Comparison of ENCODE assay signal across 8 cellular contexts in genomic region chr6:45741437-45742166, GRCh38.
DNase-seq lines count a peak whose midpoint lies in the region; ATAC-seq, FAIRE-seq and TF ChIP-seq lines count a peak whose summit lies in the region.

No MANE protein-coding gene starts in this region.

- no peaks in the 10 kb centered on the region for H3K9me1 ChIP-seq in K562 (ENCODE audit: control insufficient read depth, insufficient read depth, low read length)

- no peaks in the 10 kb centered on the region for H3K36me3 Mint-ChIP-seq in CD4-positive, alpha-beta T cell (ENCODE audit: low read depth)

- H3K4me3 ChIP-seq in AG10803 (ENCODE audit: low read length) = peak overlapping the region; percentile 25
- no peak overlapping the region for H3K4me3 ChIP-seq in K562
- H3K4me3 ChIP-seq in skeletal muscle cell (ENCODE audit: low read depth, low read length) = no peak overlapping the region
- H3K4me3 ChIP-seq in spleen = no peak overlapping the region

- H3K36me3 ChIP-seq in K562 (ENCODE audit: control insufficient read depth, insufficient read depth, low read length) (no peaks in the 10 kb centered on the region), spleen (no peaks in the 10 kb centered on the region)

- no peak for TF ChIP-seq CTCF in AG10803 (conservative IDR thresholded peaks at IDR 0.05; ENCODE audit: low read length)
- no peak for TF ChIP-seq CTCF in K562 (IDR thresholded peaks at IDR 0.05 in 2 of 3, conservative IDR thresholded peaks at IDR 0.05 in 1 of 3; ENCODE audit: insufficient read depth in 2 of 3, low read depth in 1 of 3, low read length in 3 of 3)
- TF ChIP-seq CTCF in CD4-positive, alpha-beta T cell (IDR thresholded peaks at IDR 0.05) = no peak
- TF ChIP-seq CTCF in spleen (IDR thresholded peaks at IDR 0.05 in 8 of 11, conservative IDR thresholded peaks at IDR 0.05 in 3 of 11) = no peak

- H3K4me1 ChIP-seq in K562 (replicated peaks in 1 of 2; ENCODE audit: control insufficient read depth in 2 of 2, insufficient read depth in 2 of 2, low read length in 2 of 2) (no peaks in the 10 kb centered on the region; a peak in 1 of 5 replicates), spleen (peaks cover 0 to 37% (median 14%) of the 10 kb centered on the region in 6 donors)

- no peak overlapping the region for H3K27ac Mint-ChIP-seq in CD4-positive, alpha-beta T cell

- no peak for TF ChIP-seq RAD21 in K562 (CRISPR knock-in tag; conservative IDR thresholded peaks at IDR 0.05 in 1 of 2, IDR thresholded peaks at IDR 0.05 in 1 of 2)

- BruUV-seq in K562 (replicated peaks; lab: Mats Ljungman, UMichigan) = no TSS peak

- ATAC-seq in GM19438 (IDR thresholded peaks at IDR 0.05; ENCODE audit: low read depth, unreplicated experiment) (peak; percentile 61), K562 (no peak)
- no peak for ATAC-seq in CD4-positive, alpha-beta T cell (ENCODE audit: poor library complexity)

- no peak overlapping the region for H3K9ac ChIP-seq in K562 (ENCODE audit: insufficient read depth in 1 of 2, low read depth in 2 of 2, low read length in 2 of 2)

- 3% methylated on average over 6 of the region's 9 CpGs for WGBS in K562 (ENCODE audit: insufficient coverage, low coverage, missing lambda C conversion rate)
- 21 to 30% (median 26%) methylated on average over 9 of the region's 9 CpGs for WGBS in spleen, 5 donors

- no peaks in the 10 kb centered on the region for H3K9me3 Mint-ChIP-seq in CD4-positive, alpha-beta T cell

- FAIRE-seq in K562 (lab: Jason Lieb, UNC) = peak; percentile 19

- no peak for TF ChIP-seq EP300 in K562 (IDR thresholded peaks at IDR 0.05; ENCODE audit: low read length)

- H3K27me3 Mint-ChIP-seq in CD4-positive, alpha-beta T cell = no peaks in the 10 kb centered on the region

- no peaks in the 10 kb centered on the region for H4K20me1 ChIP-seq in K562 (replicated peaks; ENCODE audit: control insufficient read depth, insufficient read depth, low read length)

- H3K9me3 ChIP-seq in K562 (replicated peaks; ENCODE audit: control insufficient read depth, insufficient read depth, low read depth, low read length) (no peaks in the 10 kb centered on the region), spleen (peaks cover 0 to under 1% (median 0%) of the 10 kb centered on the region in 8 donors)
- no peaks in the 10 kb centered on the region for H3K9me3 ChIP-seq in CD4-positive, alpha-beta T cell (ENCODE audit: control insufficient read depth, low read length)

- no peak overlapping the region for H3K4me3 Mint-ChIP-seq in CD4-positive, alpha-beta T cell

- H3K4me1 Mint-ChIP-seq in CD4-positive, alpha-beta T cell (ENCODE audit: low read depth) = peaks cover 11% of the 10 kb centered on the region

- CTCF ChIA-PET in K562 (lab: Yijun Ruan, JAX; ENCODE audit: low intra/inter-chr PET ratio) = no interaction called here
- CTCF ChIA-PET in CD4-positive, alpha-beta T cell (lab: Charles Lee) = interaction anchor here (0.9 kb wide), 1 partner anchor 26 kb away, joined by 3 read pairs; no protein-coding TSS in a partner anchor

- no peaks in the 10 kb centered on the region for H3K79me2 ChIP-seq in K562 (ENCODE audit: control insufficient read depth, insufficient read depth, low read length)

- intact Hi-C loops in K562 (cut with micrococcal nuclease) = no loop called here
- intact Hi-C loops in CD4-positive, alpha-beta T cell (cut with DNase I, micrococcal nuclease) = no loop called here
- intact Hi-C loops in spleen (cut with DNase I; ENCODE audit: low total_unique reads) = no loop called here

- H3K27me3 ChIP-seq in K562 (ENCODE audit: control insufficient read depth in 2 of 2, insufficient read depth in 2 of 2, low read length in 2 of 2) (no peaks in the 10 kb centered on the region), spleen (replicated peaks in 1 of 7) (no peaks in the 10 kb centered on the region)
- no peaks in the 10 kb centered on the region for H3K27me3 ChIP-seq in CD4-positive, alpha-beta T cell (ENCODE audit: control insufficient read depth, insufficient read depth, low read length)

- H3K27ac ChIP-seq in K562 (ENCODE audit: extremely low read depth, low read depth, low read length) = no peak overlapping the region
- H3K27ac ChIP-seq in CD4-positive, alpha-beta T cell (ENCODE audit: low read depth, low read length) = no peak overlapping the region
- peak overlapping the region in 3 of 8 donors; percentile 35 to 64 (median 51) for H3K27ac ChIP-seq in spleen

- in situ Hi-C loops in KBM-7 (cut with MboI; ENCODE audit: low pct_unique_long_range_greater_than_20kb, low sequenced_read_pairs) (no loop called here), K562 (cut with MboI) (no loop called here)

- POLR2A ChIA-PET in K562 (lab: Yijun Ruan, JAX) = no interaction called here
- POLR2A ChIA-PET in CD4-positive, alpha-beta T cell (lab: Charles Lee) = no interaction called here

- TF ChIP-seq POLR2A in K562 (conservative IDR thresholded peaks at IDR 0.05) (no peak), spleen (IDR thresholded peaks at IDR 0.05) (no peak)

- H3K4me2 ChIP-seq in K562 (ENCODE audit: insufficient read depth, low read length) = no peak overlapping the region

- DNase-seq in AG10803 (ENCODE audit: low read depth) (peak; percentile 92), KBM-7 (peak; percentile 93), K562 (ENCODE audit: extremely low read depth in 1 of 4, low spot score in 3 of 4) (no peak), skeletal muscle cell (ENCODE audit: low read depth) (peak; percentile 25), ecto neural progenitor cell (ENCODE audit: low spot score) (no peak), spleen (no peak)
- DNase-seq in CD4-positive, alpha-beta T cell = no peak

- no peak overlapping the region for H2AFZ ChIP-seq in K562 (ENCODE audit: low read depth, low read length)

TF ChIP-seq in K562, 482 proteins besides CTCF, POLR2A, EP300 and RAD21:
- TF ChIP-seq MEF2A (IDR thresholded peaks at IDR 0.05; ENCODE audit: control insufficient read depth, low read depth, low read length) (no peak), RBM17 (IDR thresholded peaks at IDR 0.05; ENCODE audit: borderline replicate concordance, low read depth, low read length) (no peak), LARP7 (IDR thresholded peaks at IDR 0.05) (no peak), GABPB2 (CRISPR knock-in tag; conservative IDR thresholded peaks at IDR 0.05) (no peak), DMBX1 (CRISPR knock-in tag; IDR thresholded peaks at IDR 0.05; ENCODE audit: borderline replicate concordance) (no peak), PHF21A (IDR thresholded peaks at IDR 0.05; ENCODE audit: borderline replicate concordance, low read depth) (no peak), ZNF586 (CRISPR knock-in tag; conservative IDR thresholded peaks at IDR 0.05) (no peak), RFX1 (IDR thresholded peaks at IDR 0.05) (no peak), ZNF766 (CRISPR knock-in tag; conservative IDR thresholded peaks at IDR 0.05) (peak; percentile 50; the same call in 1 of the 2 replicates), CCNT2 (IDR thresholded peaks at IDR 0.05; ENCODE audit: borderline replicate concordance, extremely low read depth, insufficient read length, low read depth, low read length) (no peak), TFE3 (CRISPR knock-in tag; IDR thresholded peaks at IDR 0.05) (peak; percentile 91), CBFA2T2 (conservative IDR thresholded peaks at IDR 0.05) (no peak), SP1 (CRISPR knock-in tag; IDR thresholded peaks at IDR 0.05) (no peak), ZNF232 (CRISPR knock-in tag; IDR thresholded peaks at IDR 0.05) (no peak)

Comparison
In these comparisons a context has a peak if more than half of its experiments do, and no peak if none do; other contexts are left out.
1. DNase-seq: peak in AG10803 (single experiment), KBM-7 (single experiment) and skeletal muscle cell (single experiment); none in K562 (0 of 4), ecto neural progenitor cell (single experiment), CD4-positive, alpha-beta T cell (0 of 10) and spleen (single experiment).